Comparison of ENCODE assay signal across 12 cellular contexts in the genomic region with DNA sequence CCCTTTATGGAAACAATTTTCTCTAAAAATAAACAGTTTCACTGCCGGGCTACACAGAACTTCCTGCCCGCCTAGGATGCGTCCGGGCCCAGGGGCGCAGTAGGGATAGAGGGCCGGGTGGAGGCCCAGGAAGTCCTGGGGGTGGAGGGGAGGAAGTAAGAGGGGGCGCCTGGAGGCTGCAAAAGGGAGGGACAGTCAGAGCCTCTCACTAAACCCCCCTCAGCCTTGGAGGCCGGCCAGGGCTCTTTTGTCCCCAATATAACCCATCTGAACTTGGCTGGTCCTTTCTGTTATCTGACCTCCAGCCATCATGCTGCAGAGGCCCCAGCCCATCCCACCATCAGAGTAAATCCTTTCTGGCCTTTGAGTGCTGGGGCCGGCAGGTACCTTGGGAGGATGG. TPM values are rescaled to one million over a fixed set of nuclear protein-coding genes. Genes with fewer than 3 reads are reported as not detected.
DNase-seq lines count a peak whose midpoint lies in the region; ATAC-seq and TF ChIP-seq lines count a peak whose summit lies in the region.
"Had no signal": no experiment of that assay in that cellular context is flagged by ENCODE, and none has a peak within 500 bp of the region (broad histone marks: within the 10 kb centered on the region; RNA-seq: fewer than 3 reads in every experiment).

No MANE protein-coding gene starts in this region.

- no peaks in the 10 kb centered on the region for H3K9me3 ChIP-seq in Panc1 (ENCODE audit: control insufficient read depth, insufficient read depth, low read depth, low read length)
- H3K9me3 ChIP-seq in esophagus muscularis mucosa: no peaks in the 10 kb centered on the region

- TF ChIP-seq POLR2A in esophagus muscularis mucosa (IDR thresholded peaks at IDR 0.05; ENCODE audit: low read depth): no peak

- ATAC-seq in Panc1 (no peak), HG03342 (IDR thresholded peaks at IDR 0.05; ENCODE audit: unreplicated experiment) (no peak)

- peaks cover 23% of the 10 kb centered on the region for H3K4me1 ChIP-seq in Panc1 (ENCODE audit: control insufficient read depth, insufficient read depth, low read length)
- peaks cover 65 to 84% (median 84%) of the 10 kb centered on the region in 4 donors for H3K4me1 ChIP-seq in esophagus muscularis mucosa

- in situ Hi-C loops in Panc1 (cut with HindIII; ENCODE audit: low pct_unique_long_range_greater_than_20kb, low sequenced_read_pairs): no loop called here

- H3K9me3 Mint-ChIP-seq in progenitor cell of endocrine pancreas (ENCODE audit: low read depth): no peaks in the 10 kb centered on the region
- no peaks in the 10 kb centered on the region for H3K9me3 Mint-ChIP-seq in activated CD4-positive, alpha-beta memory T cell treated with anti-CD3 and anti-CD28 coated beads for 36 hours

- peak overlapping the region; percentile 77 for H3K27ac ChIP-seq in Panc1 (ENCODE audit: low read length)
- H3K27ac ChIP-seq in esophagus muscularis mucosa (replicated peaks in 1 of 4): peak overlapping the region; percentile 89 to 98 (median 96)
- H3K27ac ChIP-seq: VCaP had no signal

- 17% methylated on average over 9 of the region's 9 CpGs for WGBS in esophagus muscularis mucosa

- CTCF ChIA-PET in Panc1 (lab: Charles Lee): no interaction called here
- CTCF ChIA-PET in activated CD4-positive, alpha-beta memory T cell treated with anti-CD3 and anti-CD28 coated beads for 36 hours (lab: Charles Lee): no interaction called here

- H3K4me3 Mint-ChIP-seq in progenitor cell of endocrine pancreas (ENCODE audit: low read depth): peak overlapping the region; percentile 44
- no peak overlapping the region for H3K4me3 Mint-ChIP-seq in activated CD4-positive, alpha-beta memory T cell treated with anti-CD3 and anti-CD28 coated beads for 36 hours

- peaks cover 2% of the 10 kb centered on the region for H3K4me1 Mint-ChIP-seq in progenitor cell of endocrine pancreas (ENCODE audit: low read depth)
- H3K4me1 Mint-ChIP-seq in activated CD4-positive, alpha-beta memory T cell treated with anti-CD3 and anti-CD28 coated beads for 36 hours (ENCODE audit: low read depth): peaks cover 8% of the 10 kb centered on the region

- TF ChIP-seq EP300 in esophagus muscularis mucosa (IDR thresholded peaks at IDR 0.05): no peak

- no peaks in the 10 kb centered on the region for H3K27me3 ChIP-seq in Panc1 (ENCODE audit: control insufficient read depth, insufficient read depth, low read length)
- H3K27me3 ChIP-seq in esophagus muscularis mucosa: no peaks in the 10 kb centered on the region

- H3K27ac Mint-ChIP-seq in progenitor cell of endocrine pancreas: no peak overlapping the region
- H3K27ac Mint-ChIP-seq in activated CD4-positive, alpha-beta memory T cell treated with anti-CD3 and anti-CD28 coated beads for 36 hours: no peak overlapping the region

- no TSS peak for BruUV-seq in Panc1 (replicated peaks; lab: Mats Ljungman, UMichigan)

- H3K27me3 Mint-ChIP-seq in progenitor cell of endocrine pancreas: no peaks in the 10 kb centered on the region
- peaks cover 15% of the 10 kb centered on the region for H3K27me3 Mint-ChIP-seq in activated CD4-positive, alpha-beta memory T cell treated with anti-CD3 and anti-CD28 coated beads for 36 hours

- intact Hi-C loops in Panc1 (cut with micrococcal nuclease; ENCODE audit: unreplicated experiment): no loop called here
- intact Hi-C loops in esophagus muscularis mucosa (cut with DNase I): no loop called here
- intact Hi-C loops in activated CD4-positive, alpha-beta memory T cell treated with anti-CD3 and anti-CD28 coated beads for 36 hours (cut with micrococcal nuclease): loop anchor here (5.0 kb wide), 1 partner anchor 38 kb away; a partner anchor contains a TSS

- H3K36me3 Mint-ChIP-seq in progenitor cell of endocrine pancreas (ENCODE audit: insufficient read depth): peaks cover 2% of the 10 kb centered on the region
- H3K36me3 Mint-ChIP-seq in activated CD4-positive, alpha-beta memory T cell treated with anti-CD3 and anti-CD28 coated beads for 36 hours: no peaks in the 10 kb centered on the region

- H3K4me3 ChIP-seq in AG10803 (ENCODE audit: low read length) (peak overlapping the region; percentile 97), Panc1 (ENCODE audit: low read depth in 2 of 2, low read length in 2 of 2) (peak overlapping the region; percentile 17 to 73), esophagus muscularis mucosa (peak overlapping the region; percentile 66 to 92 (median 84))

- no peak for DNase-seq in AG10803 (ENCODE audit: low read depth)
- DNase-seq in Panc1 (ENCODE audit: low read depth, low spot score): no peak
- no peak for DNase-seq in esophagus muscularis mucosa (ENCODE audit: extremely low spot score)
- DNase-seq in progenitor cell of endocrine pancreas (ENCODE audit: low spot score, unreplicated experiment): no peak
- no peak for DNase-seq in activated CD4-positive, CD25-positive, alpha-beta regulatory T cell treated with anti-CD3 and anti-CD28 coated beads, Interleukin-2, amount 50 U/mL, for 72 hours
- DNase-seq in retina: no peak
- DNase-seq in activated CD4-positive, alpha-beta memory T cell treated with anti-CD3 and anti-CD28 coated beads for 36 hours: no peak
- DNase-seq: amygdala; NCI-H2029; stimulated activated CD4-positive, alpha-beta T cell treated with anti-CD3 and anti-CD28 coated beads, Interleukin-4, amount 100 ng/mL, for 24 hours had no signal

- TF ChIP-seq CTCF in AG10803 (conservative IDR thresholded peaks at IDR 0.05; ENCODE audit: low read length) (no peak), Panc1 (IDR thresholded peaks at IDR 0.05) (no peak), esophagus muscularis mucosa (IDR thresholded peaks at IDR 0.05) (no peak), progenitor cell of endocrine pancreas (IDR thresholded peaks at IDR 0.05; ENCODE audit: unreplicated experiment) (no peak)

- POLR2A ChIA-PET in Panc1 (lab: Charles Lee): no interaction called here
- POLR2A ChIA-PET in activated CD4-positive, alpha-beta memory T cell treated with anti-CD3 and anti-CD28 coated beads for 36 hours (lab: Charles Lee): no interaction called here

- H3K36me3 ChIP-seq in Panc1 (ENCODE audit: control insufficient read depth, insufficient read depth, low read length): no peaks in the 10 kb centered on the region
- peaks cover 25 to 62% (median 53%) of the 10 kb centered on the region in 4 donors for H3K36me3 ChIP-seq in esophagus muscularis mucosa

RNA-seq across cellular contexts. Expression of a gene that starts 2.2 kb away (rescaled TPM):
- total RNA-seq in Panc1 (2021; ENCODE audit: unreplicated experiment) (121 TPM), esophagus muscularis mucosa (1,000 to 10,000 TPM; 1,125 to 1,746 (median 1,157) TPM), progenitor cell of endocrine pancreas (27.6 and 29.1 TPM in 2 replicates)
- 199 TPM for polyA plus RNA-seq in Panc1 (2012; ENCODE audit: insufficient read length)
- 1 to 10 TPM; 2.0 to 2.5 TPM for total RNA-seq in activated CD4-positive, alpha-beta memory T cell treated with anti-CD3 and anti-CD28 coated beads for 36 hours

RNA-seq across cellular contexts. Expression of a gene that starts 39.6 kb away (rescaled TPM):
- total RNA-seq in Panc1 (2021; ENCODE audit: unreplicated experiment) (50.6 TPM), esophagus muscularis mucosa (1 to 10 TPM; 1.4 to 6.6 (median 3.4) TPM), progenitor cell of endocrine pancreas (22.8 and 24.3 TPM in 2 replicates)
- polyA plus RNA-seq in Panc1 (2012; ENCODE audit: insufficient read length): 26.9 TPM
- total RNA-seq in activated CD4-positive, alpha-beta memory T cell treated with anti-CD3 and anti-CD28 coated beads for 36 hours: 10 to 100 TPM; 64.1 to 70.3 TPM

RNA-seq across cellular contexts. Expression of a gene that starts 44.2 kb away (rescaled TPM):
- total RNA-seq in Panc1 (2021; ENCODE audit: unreplicated experiment): not detected
- 0.64 TPM for polyA plus RNA-seq in Panc1 (2012; ENCODE audit: insufficient read length)
- total RNA-seq in esophagus muscularis mucosa: 1 to 10 TPM in 1 of 4 donors, not detected in 3; 2.0 TPM
- not detected in 2 replicates for total RNA-seq in progenitor cell of endocrine pancreas
- not detected for total RNA-seq in activated CD4-positive, alpha-beta memory T cell treated with anti-CD3 and anti-CD28 coated beads for 36 hours

Comparison
In these comparisons a context has a peak if more than half of its experiments do, and no peak if none do; other contexts are left out.
1. H3K4me3 ChIP-seq: peak in every context shown above with its lines; median percentile 97 in AG10803; 84 in esophagus muscularis mucosa; 45 in Panc1.